9 cellular contexts compared by ENCODE assay signal in the genomic region with DNA sequence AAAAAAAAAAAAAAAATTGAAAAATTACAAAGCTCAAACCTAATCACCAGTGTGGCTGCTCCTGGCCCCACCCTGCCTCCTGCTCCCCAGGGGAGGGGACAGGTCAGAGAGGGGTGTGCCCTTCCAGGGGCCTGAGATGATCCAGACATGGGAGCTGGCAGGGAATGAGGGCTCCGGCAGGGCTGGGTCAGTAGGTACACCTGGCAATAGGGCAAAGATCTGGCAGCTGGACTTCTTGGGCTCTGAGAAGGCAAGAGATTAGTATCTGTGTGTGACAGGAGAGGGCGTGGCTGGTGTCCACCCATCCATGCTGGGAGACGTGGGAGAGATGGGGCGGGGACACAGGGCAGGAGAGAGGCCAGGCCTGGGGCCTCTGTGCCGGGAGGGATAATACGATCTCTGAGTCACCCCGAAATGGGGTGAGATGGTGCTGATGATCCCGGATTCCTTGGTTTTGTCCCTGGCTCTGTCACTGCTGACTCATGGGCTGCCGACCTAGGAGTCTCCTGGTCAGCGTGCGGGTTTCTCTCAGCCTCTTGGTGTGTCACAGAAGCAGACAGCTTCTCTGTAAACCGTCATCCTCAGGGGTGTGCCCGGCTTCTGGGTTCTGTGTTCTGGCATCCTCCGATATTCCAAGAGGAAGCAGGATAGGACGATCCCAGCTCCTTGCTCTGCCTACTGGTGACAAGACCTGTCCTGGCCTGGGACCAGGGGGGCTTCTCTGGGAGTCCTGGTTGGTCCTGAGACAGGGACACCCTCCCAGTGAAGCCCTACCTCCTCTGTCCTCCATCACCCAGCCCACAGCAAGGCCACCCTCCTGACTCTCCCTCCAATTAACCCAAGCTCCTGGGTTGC. TPM values are rescaled to one million over a fixed set of nuclear protein-coding genes. Genes with fewer than 3 reads are reported as not detected.
A peak's percentile ranks its signal among the peaks of the same experiment; 100 is the strongest.
DNase-seq lines count a peak whose midpoint lies in the region; ATAC-seq and TF ChIP-seq lines count a peak whose summit lies in the region.
"Had no signal": no experiment of that assay in that cellular context is flagged by ENCODE, and none has a peak within 500 bp of the region (broad histone marks: within the 10 kb centered on the region; RNA-seq: fewer than 3 reads in every experiment).

No MANE protein-coding gene starts in this region.

- no peak overlapping the region for H3K9ac ChIP-seq in neuronal stem cell (ENCODE audit: low read depth, low read length, poor library complexity)

- peak overlapping the region; percentile 4 for H2BK15ac ChIP-seq in neuronal stem cell (ENCODE audit: low read length)

- H3K4ac ChIP-seq in neuronal stem cell (ENCODE audit: low read length) = no peak overlapping the region

- H4K8ac ChIP-seq in neuronal stem cell (ENCODE audit: low read depth, low read length) = no peak overlapping the region

- in situ Hi-C loops in Caki2 (cut with HindIII; ENCODE audit: low pct_unique_long_range_greater_than_20kb, low sequenced_read_pairs) = no loop called here

- H3K27me3 ChIP-seq in neuronal stem cell (ENCODE audit: control insufficient read depth in 3 of 3, insufficient read depth in 3 of 3, low read depth in 1 of 3, low read length in 3 of 3) = peaks cover 0 to 15% (median 0%) of the 10 kb centered on the region in 3 experiments

- H3K79me1 ChIP-seq in neuronal stem cell (ENCODE audit: low read depth, low read length) = no peaks in the 10 kb centered on the region

- H3K4me2 ChIP-seq in neuronal stem cell (ENCODE audit: insufficient read depth, low read length, poor library complexity, severe bottlenecking) = no peak overlapping the region

- H2BK12ac ChIP-seq in neuronal stem cell (ENCODE audit: low read length) = no peak overlapping the region

- no peak overlapping the region for H3K14ac ChIP-seq in neuronal stem cell (ENCODE audit: low read length)

- H3K23ac ChIP-seq in neuronal stem cell (ENCODE audit: low read depth, low read length, poor library complexity) = peak overlapping the region; percentile 34

- H2AFZ ChIP-seq in neuronal stem cell (ENCODE audit: low read length) = peak overlapping the region; percentile 58

- H2BK120ac ChIP-seq in neuronal stem cell (ENCODE audit: low read depth, low read length) = no peak overlapping the region

- no peaks in the 10 kb centered on the region for H3K9me3 ChIP-seq in neuronal stem cell (replicated peaks in 1 of 2; ENCODE audit: control insufficient read depth in 2 of 2, insufficient read depth in 1 of 2, low read depth in 1 of 2, low read length in 2 of 2)

- peaks cover 2 to 13% of the 10 kb centered on the region in 2 donors for H3K4me1 ChIP-seq in neuronal stem cell (ENCODE audit: control insufficient read depth in 2 of 2, insufficient read depth in 1 of 2, low read depth in 1 of 2, low read length in 2 of 2)

- WGBS in neuronal stem cell (ENCODE audit: extremely low coverage in 2 of 2, insufficient read length in 2 of 2, insufficient replicate concordance in 1 of 2), 2 donors = no CpG with 5 or more reads among the region's 15 CpGs

- peak; percentile 99 for DNase-seq in Caki2 (ENCODE audit: low read depth)
- DNase-seq in NCI-H2227 (lab: John Stamatoyannopoulos, UW; ENCODE audit: unreplicated experiment) = peak; percentile 64
- peak; percentile 60 for DNase-seq in choroid plexus epithelial cell (ENCODE audit: low read depth)
- DNase-seq in neuronal stem cell (ENCODE audit: low spot score) = no peak
- DNase-seq in activated gamma-delta T cell treated with Interleukin-2 at 50 U/mL for 16 hours = no peak
- DNase-seq in NCI-H2081 (lab: John Stamatoyannopoulos, UW) = no peak

- no peak for ATAC-seq in HG03342 (IDR thresholded peaks at IDR 0.05; ENCODE audit: unreplicated experiment)
- no peak for ATAC-seq in HG03378 (IDR thresholded peaks at IDR 0.05; ENCODE audit: unreplicated experiment)

- H4K91ac ChIP-seq in neuronal stem cell (ENCODE audit: low read depth, low read length, poor library complexity) = no peak overlapping the region

- no peak overlapping the region for H2BK5ac ChIP-seq in neuronal stem cell (ENCODE audit: low read length)

- H2AK5ac ChIP-seq in neuronal stem cell (ENCODE audit: low read depth, low read length) = peak overlapping the region; percentile 10

- no peaks in the 10 kb centered on the region for H3K36me3 ChIP-seq in neuronal stem cell (replicated peaks in 1 of 2; ENCODE audit: control insufficient read depth in 2 of 2, insufficient read depth in 2 of 2, low read length in 2 of 2)

- H3K27ac ChIP-seq in neuronal stem cell (replicated peaks; ENCODE audit: low read length) = peak overlapping the region; percentile 9

- no peak overlapping the region for H3K4me3 ChIP-seq in choroid plexus epithelial cell (ENCODE audit: low read depth, low read length)
- no peak overlapping the region for H3K4me3 ChIP-seq in neuronal stem cell (ENCODE audit: low read length in 2 of 2)

- peak overlapping the region; percentile 41 for H3K18ac ChIP-seq in neuronal stem cell (ENCODE audit: low read length)

- no peak for TF ChIP-seq CTCF in choroid plexus epithelial cell (conservative IDR thresholded peaks at IDR 0.05; ENCODE audit: low read depth, low read length)

RNA-seq across cellular contexts. Expression of gene CLDN4, which starts 8.2 kb away (rescaled TPM):
- 326 and 414 TPM in 2 replicates for total RNA-seq in Caki2 (2014; rRNA removed; shearing (Covaris generic); ENCODE audit: low replicate concordance)
- polyA plus RNA-seq in neuronal stem cell (2013, experiment 1 of 2) = 4.1 TPM
- polyA plus RNA-seq in neuronal stem cell (2013, experiment 2 of 2) = 4.0 TPM
- total RNA-seq: skeletal muscle tissue had no signal

RNA-seq across cellular contexts. Expression of gene METTL27, which starts 19.8 kb away (rescaled TPM):
- 60.4 and 71.8 TPM in 2 replicates for total RNA-seq in Caki2 (2014; rRNA removed; shearing (Covaris generic); ENCODE audit: low replicate concordance)
- 2.8 TPM for polyA plus RNA-seq in neuronal stem cell (2013, experiment 1 of 2)
- 3.3 TPM for polyA plus RNA-seq in neuronal stem cell (2013, experiment 2 of 2)

RNA-seq across cellular contexts. Expression of gene TMEM270, which starts 38.4 kb away (rescaled TPM):
- 1.7 TPM in 1 of 2 replicates, not detected in the other for total RNA-seq in Caki2 (2014; rRNA removed; shearing (Covaris generic); ENCODE audit: low replicate concordance)
- polyA plus RNA-seq in neuronal stem cell (2013, experiment 1 of 2) = not detected
- 0.04 TPM for polyA plus RNA-seq in neuronal stem cell (2013, experiment 2 of 2)
- total RNA-seq: skeletal muscle tissue had no signal

RNA-seq across cellular contexts. Expression of gene CLDN3, which starts 52.5 kb away (rescaled TPM):
- total RNA-seq in Caki2 (2014; rRNA removed; shearing (Covaris generic); ENCODE audit: low replicate concordance) = 43.4 and 69.4 TPM in 2 replicates
- polyA plus RNA-seq in neuronal stem cell (2013, experiment 1 of 2) = 13.8 TPM
- 13.7 TPM for polyA plus RNA-seq in neuronal stem cell (2013, experiment 2 of 2)

Comparison
In these comparisons a context has a peak if more than half of its experiments do, and no peak if none do; other contexts are left out.
1. DNase-seq: peak in Caki2 (single experiment), NCI-H2227 (single experiment) and choroid plexus epithelial cell (single experiment); none in neuronal stem cell (single experiment), activated gamma-delta T cell treated with Interleukin-2 at 50 U/mL for 16 hours (single experiment) and NCI-H2081 (0 of 2).